ENCODE assay signal across 11 cellular contexts in genomic region chr13:112894423-112894672, GRCh38.
DNase-seq lines count a peak whose midpoint lies in the region; ATAC-seq, FAIRE-seq and TF ChIP-seq lines count a peak whose summit lies in the region.
"Had no signal": no experiment of that assay in that cellular context is flagged by ENCODE, and none has a peak within 500 bp of the region (broad histone marks: within the 10 kb centered on the region; RNA-seq: fewer than 3 reads in every experiment).

No MANE protein-coding gene starts in this region.

- no peaks in the 10 kb centered on the region for H3K36me3 ChIP-seq in duodenal mucosa (ENCODE audit: control insufficient read depth in 1 of 2, insufficient read depth in 2 of 2, low read length in 2 of 2)

- CTCF ChIA-PET in A549 (lab: Yijun Ruan, JAX) = no interaction called here

- peaks cover 0 to 8% of the 10 kb centered on the region in 2 donors for H3K4me1 Mint-ChIP-seq in natural killer cell treated with Interleukin-12 subunit alpha and Interleukin-12 subunit beta and Interleukin-15 and Interleukin-18, amount 100 ng/mL, for 72 hours (ENCODE audit: low read depth in 2 of 2)

- H3K4me3 Mint-ChIP-seq in natural killer cell treated with Interleukin-12 subunit alpha and Interleukin-12 subunit beta and Interleukin-15 and Interleukin-18, amount 100 ng/mL, for 72 hours = no peak overlapping the region

- no peak for TF ChIP-seq EP300 in A549 (IDR thresholded peaks at IDR 0.05)

- no peak; a peak in 1 of 6 replicates for ATAC-seq in A549
- no peak for ATAC-seq in natural killer cell treated with Interleukin-12 subunit alpha and Interleukin-12 subunit beta and Interleukin-15 and Interleukin-18, amount 100 ng/mL, for 72 hours
- ATAC-seq in HG02678 (IDR thresholded peaks at IDR 0.05; ENCODE audit: unreplicated experiment) = no peak

- no peak for TF ChIP-seq CTCF in A549 (IDR thresholded peaks at IDR 0.05)

- POLR2A ChIA-PET in A549 (lab: Yijun Ruan, JAX) = no interaction called here

- no peaks in the 10 kb centered on the region for H3K36me3 Mint-ChIP-seq in natural killer cell treated with Interleukin-12 subunit alpha and Interleukin-12 subunit beta and Interleukin-15 and Interleukin-18, amount 100 ng/mL, for 72 hours
- H3K36me3 Mint-ChIP-seq: activated naive CD4-positive, alpha-beta T cell treated with anti-CD3 and anti-CD28 coated beads, Interleukin-2, amount 10 ng/mL, durations not matched to agents 7 days and 5 days had no signal

- DNase-seq in A549 (ENCODE audit: low read depth in 1 of 2, low spot score in 1 of 2) = no peak
- peak; percentile 10 for DNase-seq in HTR-8/SVneo (ENCODE audit: insufficient read length, low spot score)
- peak; percentile 35 for DNase-seq in natural killer cell treated with Interleukin-12 subunit alpha and Interleukin-12 subunit beta and Interleukin-15 and Interleukin-18, amount 100 ng/mL, for 72 hours (ENCODE audit: low spot score)
- DNase-seq in NCI-H2171 treated with DMSO at 0.1 percent for 48 hours (lab: John Stamatoyannopoulos, UW) = no peak
- DNase-seq in activated CD4-positive, alpha-beta T cell treated with anti-CD3 and anti-CD28 coated beads for 48 hours = no peak
- no peak for DNase-seq in HCEC 1CT

- peak overlapping the region in 1 of 2 donors; percentile 15 for H3K9ac ChIP-seq in duodenal mucosa (ENCODE audit: low read depth in 1 of 2, low read length in 2 of 2)

- no peak overlapping the region for H3K27ac Mint-ChIP-seq in natural killer cell treated with Interleukin-12 subunit alpha and Interleukin-12 subunit beta and Interleukin-15 and Interleukin-18, amount 100 ng/mL, for 72 hours
- H3K27ac Mint-ChIP-seq: activated naive CD4-positive, alpha-beta T cell treated with anti-CD3 and anti-CD28 coated beads, Interleukin-2, amount 10 ng/mL, durations not matched to agents 7 days and 5 days; IgD-negative memory B cell had no signal

- no peaks in the 10 kb centered on the region for H3K9me3 ChIP-seq in A549
- H3K9me3 ChIP-seq in duodenal mucosa (ENCODE audit: control insufficient read depth in 1 of 2, low read length in 2 of 2) = no peaks in the 10 kb centered on the region

- FAIRE-seq in A549 (lab: Jason Lieb, UNC) (no peak), HTR-8/SVneo (lab: Jason Lieb, UNC) (no peak)

- no CpG with 5 or more reads among the region's 34 CpGs for WGBS in A549 (ENCODE audit: missing lambda C conversion rate)

- H3K4me1 ChIP-seq in A549 (peaks cover 13% of the 10 kb centered on the region), duodenal mucosa (ENCODE audit: control insufficient read depth in 1 of 2, insufficient read depth in 2 of 2, low read length in 2 of 2) (peaks cover 20 to 30% of the 10 kb centered on the region in 2 donors)

- TF ChIP-seq RAD21 in A549 (conservative IDR thresholded peaks at IDR 0.05 in 1 of 2, IDR thresholded peaks at IDR 0.05 in 1 of 2) = no peak

- peaks cover 14 to 18% of the 10 kb centered on the region in 2 donors for H3K27me3 ChIP-seq in duodenal mucosa (ENCODE audit: control insufficient read depth in 1 of 2, insufficient read depth in 2 of 2, low read length in 2 of 2)

- H3K4me2 ChIP-seq in A549 = peak overlapping the region; percentile 92

- H3K27ac ChIP-seq in A549 (peak overlapping the region; percentile 60 to 90; a peak in 5 of 6 replicates), duodenal mucosa (ENCODE audit: low read depth, low read length) (no peak overlapping the region)

- no peaks in the 10 kb centered on the region for H3K9me3 Mint-ChIP-seq in natural killer cell treated with Interleukin-12 subunit alpha and Interleukin-12 subunit beta and Interleukin-15 and Interleukin-18, amount 100 ng/mL, for 72 hours
- H3K9me3 Mint-ChIP-seq: activated naive CD4-positive, alpha-beta T cell treated with anti-CD3 and anti-CD28 coated beads, Interleukin-2, amount 10 ng/mL, durations not matched to agents 7 days and 5 days; IgD-negative memory B cell; neural crest cell had no signal

- peak overlapping the region; percentile 54 for H3K4me3 ChIP-seq in A549
- H3K4me3 ChIP-seq in duodenal mucosa (ENCODE audit: low read depth in 1 of 2, low read length in 2 of 2) = peak overlapping the region; percentile 50 to 60

- no peak for TF ChIP-seq POLR2A in A549 (IDR thresholded peaks at IDR 0.05; ENCODE audit: low read length)

- H3K27me3 Mint-ChIP-seq in natural killer cell treated with Interleukin-12 subunit alpha and Interleukin-12 subunit beta and Interleukin-15 and Interleukin-18, amount 100 ng/mL, for 72 hours = peaks cover 12 to 15% of the 10 kb centered on the region in 2 donors

TF ChIP-seq in A549, 52 proteins besides CTCF, POLR2A, EP300 and RAD21:
- no peak for TF ChIP-seq KDM1A (IDR thresholded peaks at IDR 0.05; ENCODE audit: low read depth)
- no peak for TF ChIP-seq SREBF2 (IDR thresholded peaks at IDR 0.05)
- TF ChIP-seq RARB (CRISPR knock-in tag; IDR thresholded peaks at IDR 0.05) = no peak
- no peak for TF ChIP-seq RNF2 (IDR thresholded peaks at IDR 0.05; ENCODE audit: borderline replicate concordance, low read depth)
- no peak for TF ChIP-seq RFX5 (IDR thresholded peaks at IDR 0.05)
- no peak for TF ChIP-seq FOXS1 (CRISPR knock-in tag; IDR thresholded peaks at IDR 0.05)
- TF ChIP-seq EHF (CRISPR knock-in tag; IDR thresholded peaks at IDR 0.05) = no peak
- TF ChIP-seq NFE2L2 (conservative IDR thresholded peaks at IDR 0.05; ENCODE audit: low read length) = no peak

Comparison
In these comparisons a context has a peak if more than half of its experiments do, and no peak if none do; other contexts are left out.
1. DNase-seq: peak in HTR-8/SVneo (single experiment) and natural killer cell treated with Interleukin-12 subunit alpha and Interleukin-12 subunit beta and Interleukin-15 and Interleukin-18, amount 100 ng/mL, for 72 hours (single experiment); none in A549 (0 of 2), NCI-H2171 treated with DMSO at 0.1 percent for 48 hours (single experiment), activated CD4-positive, alpha-beta T cell treated with anti-CD3 and anti-CD28 coated beads for 48 hours (single experiment) and HCEC 1CT (single experiment).